Comparison of ENCODE assay signal across 16 cellular contexts in the genomic region with DNA sequence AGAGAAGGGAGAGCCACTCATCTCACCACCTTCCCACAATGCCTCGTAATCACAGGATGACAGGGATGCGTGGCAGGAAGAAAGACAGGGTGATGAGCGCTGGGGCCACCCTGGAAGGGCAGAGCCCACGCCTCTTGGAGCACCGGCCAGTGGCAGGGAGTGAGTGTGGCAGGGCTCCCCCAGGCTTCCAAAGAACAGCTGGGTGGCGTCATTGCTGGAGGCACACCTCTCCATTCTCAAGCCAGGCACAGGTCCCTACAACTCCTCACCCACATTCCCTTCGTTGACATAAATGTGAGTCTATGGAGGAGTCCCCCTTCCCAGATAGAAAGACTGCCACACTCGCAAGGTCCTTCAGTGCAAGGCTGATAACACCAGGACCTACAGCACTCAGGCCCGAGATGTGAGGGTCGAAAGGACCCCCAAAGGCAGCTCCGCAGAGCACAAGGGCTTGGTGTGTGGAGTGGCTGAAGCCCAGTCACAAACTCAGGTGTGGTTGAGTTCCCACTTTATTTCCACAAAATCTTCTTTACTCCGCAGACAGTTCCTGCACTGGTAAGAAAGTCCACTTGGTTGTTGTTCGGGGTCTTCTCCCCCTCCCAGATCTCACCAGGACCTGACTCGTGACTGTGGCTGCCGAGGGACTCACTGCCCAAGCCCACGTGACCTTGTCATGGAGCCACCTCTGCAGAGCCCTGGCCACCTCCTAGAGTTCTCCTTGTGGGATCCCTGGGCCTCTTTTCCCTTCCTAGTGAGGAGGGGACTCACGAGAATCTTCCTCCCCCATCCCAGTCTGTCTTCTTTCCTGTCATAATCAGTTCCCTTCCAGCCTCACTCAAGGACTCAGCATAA. TPM values are rescaled to one million over a fixed set of nuclear protein-coding genes. Genes with fewer than 3 reads are reported as not detected.
"Had no signal": no experiment of that assay in that cellular context is flagged by ENCODE, and none has a peak within 500 bp of the region (broad histone marks: within the 10 kb centered on the region; RNA-seq: fewer than 3 reads in every experiment).

No MANE protein-coding gene starts in this region.

- H3K4me3 Mint-ChIP-seq: mesothelial cell of epicardium; natural killer cell treated with Interleukin-12 subunit alpha and Interleukin-12 subunit beta and Interleukin-15 and Interleukin-18, amount 100 ng/mL, for 72 hours had no signal

- H3K27ac ChIP-seq: heart left ventricle, neutrophil, uterus had no signal

- ATAC-seq: esophagus mucosa; heart left ventricle; left lobe of liver; natural killer cell treated with Interleukin-12 subunit alpha and Interleukin-12 subunit beta and Interleukin-15 and Interleukin-18, amount 100 ng/mL, for 72 hours; right cardiac atrium had no signal

- H3K36me3 Mint-ChIP-seq: mesothelial cell of epicardium; natural killer cell treated with Interleukin-12 subunit alpha and Interleukin-12 subunit beta and Interleukin-15 and Interleukin-18, amount 100 ng/mL, for 72 hours had no signal

- H3K27me3 ChIP-seq: uterus had no signal

- H3K9me3 Mint-ChIP-seq: mesothelial cell of epicardium; natural killer cell treated with Interleukin-12 subunit alpha and Interleukin-12 subunit beta and Interleukin-15 and Interleukin-18, amount 100 ng/mL, for 72 hours had no signal

- H3K4me3 ChIP-seq: heart left ventricle, uterus had no signal

- H3K27ac Mint-ChIP-seq: mesothelial cell of epicardium; natural killer cell treated with Interleukin-12 subunit alpha and Interleukin-12 subunit beta and Interleukin-15 and Interleukin-18, amount 100 ng/mL, for 72 hours had no signal

- H3K36me3 ChIP-seq: heart left ventricle, neutrophil, uterus had no signal

- H3K9me3 ChIP-seq: heart left ventricle, neutrophil, uterus had no signal

- DNase-seq: effector memory CD4-positive, alpha-beta T cell; hippocampal formation; islet precursor cell; mammary epithelial cell; right cardiac atrium; small intestine; stimulated activated CD4-positive, alpha-beta T cell treated with anti-CD3 and anti-CD28 coated beads, Interleukin-2, amount 100 ng/mL, for 48 hours; stimulated activated naive CD4-positive, alpha-beta T cell treated with Interleukin-2 at 50 U/mL for 16 hours; trophoblast cell; uterus had no signal

RNA-seq across cellular contexts. Expression of gene CORO2B, which starts 22.4 kb away (rescaled TPM):
- total RNA-seq: natural killer cell treated with Interleukin-12 subunit alpha and Interleukin-12 subunit beta and Interleukin-15 and Interleukin-18, amount 100 ng/mL, for 72 hours had no signal
